ENCODE assay signal across 8 cellular contexts in genomic region chr19:2782357-2782935, GRCh38. TPM values are rescaled to one million over a fixed set of nuclear protein-coding genes. Genes with fewer than 3 reads are reported as not detected.
DNase-seq lines count a peak whose midpoint lies in the region; ATAC-seq, FAIRE-seq and TF ChIP-seq lines count a peak whose summit lies in the region.

No MANE protein-coding gene starts in this region.

- POLR2A ChIA-PET in HepG2 (lab: Yijun Ruan, JAX) = interaction anchor here (1.0 to 1.4 kb wide), 6 partner anchors 55 to 168 kb away, joined by 3 to 13 read pairs (median 6); partner anchors contain the start of genes ZNF555 and ZNF556

- peak overlapping the region; percentile 81 to 98 (median 93) for H3K4me3 ChIP-seq in HepG2 (replicated peaks in 1 of 3; ENCODE audit: insufficient read depth in 1 of 3, low read depth in 2 of 3, low read length in 3 of 3)
- peak overlapping the region; percentile 90 to 92 (median 90) for H3K4me3 ChIP-seq in thyroid gland (replicated peaks in 1 of 3)

- H3K27me3 ChIP-seq in HepG2 (ENCODE audit: control insufficient read depth in 1 of 2, insufficient read depth in 2 of 2, low read length in 2 of 2) (no peaks in the 10 kb centered on the region; a peak in 1 of 5 replicates), thyroid gland (no peaks in the 10 kb centered on the region)

- DNase-seq in activated naive CD4-positive, alpha-beta T cell treated with Interleukin-2 at 50 U/mL for 16 hours = peak; percentile 21
- no peak for DNase-seq in activated naive CD4-positive, alpha-beta T cell treated with anti-CD3 and anti-CD28 coated beads, Interleukin-2, amount 50 U/mL, for 16 hours
- no peak for DNase-seq in activated naive CD8-positive, alpha-beta T cell treated with anti-CD3 and anti-CD28 coated beads for 36 hours
- DNase-seq in HepG2 (ENCODE audit: low spot score) (no peak), thyroid gland (no peak), NCI-H2081 treated with DMSO at 0.1 percent for 48 hours (lab: John Stamatoyannopoulos, UW) (no peak), H54 (ENCODE audit: insufficient read length, low spot score) (no peak)

- TF ChIP-seq CTCF in HepG2 (CRISPR knock-in tag; IDR thresholded peaks at IDR 0.05) (no peak), thyroid gland (IDR thresholded peaks at IDR 0.05) (no peak)

- no peaks in the 10 kb centered on the region for H3K9me3 ChIP-seq in HepG2 (ENCODE audit: low read length)
- no peaks in the 10 kb centered on the region for H3K9me3 ChIP-seq in thyroid gland

- peaks cover 40% of the 10 kb centered on the region for H3K4me1 Mint-ChIP-seq in activated naive CD8-positive, alpha-beta T cell treated with anti-CD3 and anti-CD28 coated beads for 36 hours

- FAIRE-seq in HepG2 (lab: Jason Lieb, UNC) (no peak), H54 (lab: Jason Lieb, UNC) (no peak)

- H3K27me3 Mint-ChIP-seq in activated naive CD8-positive, alpha-beta T cell treated with anti-CD3 and anti-CD28 coated beads for 36 hours = no peaks in the 10 kb centered on the region

- H3K36me3 ChIP-seq in HepG2 (replicated peaks in 1 of 2; ENCODE audit: control insufficient read depth in 1 of 2, insufficient read depth in 2 of 2, low read length in 2 of 2) (peaks cover 0 to 8% of the 10 kb centered on the region in 2 experiments; a peak in 1 of 5 replicates), thyroid gland (no peaks in the 10 kb centered on the region)

- H3K36me3 Mint-ChIP-seq in activated naive CD8-positive, alpha-beta T cell treated with anti-CD3 and anti-CD28 coated beads for 36 hours = peaks cover 10% of the 10 kb centered on the region

- H4K20me1 ChIP-seq in HepG2 (ENCODE audit: insufficient read depth, low read length) = peaks cover 5% of the 10 kb centered on the region; the same call in 1 of the 2 replicates

- peak overlapping the region; percentile 90 for H3K4me2 ChIP-seq in HepG2 (ENCODE audit: low read depth, low read length)

- WGBS in HepG2 (ENCODE audit: low lambda C conversion rate) = 0% methylated on average over 16 of the region's 24 CpGs
- WGBS in thyroid gland, 2 donors = 1 to 4% methylated on average over 16 to 23 of the region's 24 CpGs

- H3K27ac ChIP-seq in HepG2 (ENCODE audit: extremely low read length, insufficient read depth, low read length) = peak overlapping the region; percentile 74
- peak overlapping the region; percentile 63 to 93 (median 83) for H3K27ac ChIP-seq in thyroid gland

- H3K4me3 Mint-ChIP-seq in activated naive CD8-positive, alpha-beta T cell treated with anti-CD3 and anti-CD28 coated beads for 36 hours = peak overlapping the region; percentile 90

- no TSS peak for BruUV-seq in HepG2 (replicated peaks; lab: Mats Ljungman, UMichigan)

- in situ Hi-C loops in HepG2 (cut with HindIII; ENCODE audit: extremely low pct_ligation_motif_present, low pct_unique_long_range_greater_than_20kb) = no loop called here

- H3K4me1 ChIP-seq in HepG2 (ENCODE audit: insufficient read depth, low read length) = peaks cover 71% of the 10 kb centered on the region
- peaks cover 48 to 50% of the 10 kb centered on the region in 2 donors for H3K4me1 ChIP-seq in thyroid gland

- no peak for ATAC-seq in HepG2
- no peak for ATAC-seq in HG03342 (IDR thresholded peaks at IDR 0.05; ENCODE audit: unreplicated experiment)

- peaks cover 73% of the 10 kb centered on the region for H3K79me2 ChIP-seq in HepG2 (ENCODE audit: insufficient read depth, low read length)

- no peaks in the 10 kb centered on the region for H3K9me3 Mint-ChIP-seq in activated naive CD8-positive, alpha-beta T cell treated with anti-CD3 and anti-CD28 coated beads for 36 hours

- peak overlapping the region; percentile 98 for H3K9ac ChIP-seq in HepG2 (ENCODE audit: insufficient read depth, low read depth, low read length)

- no peak overlapping the region for H2AFZ ChIP-seq in HepG2 (ENCODE audit: low read length)

- TF ChIP-seq POLR2A in HepG2 (IDR thresholded peaks at IDR 0.05; ENCODE audit: insufficient read depth in 1 of 2, low read depth in 2 of 2, low read length in 2 of 2) = no peak
- no peak for TF ChIP-seq POLR2A in thyroid gland (IDR thresholded peaks at IDR 0.05)
- TF ChIP-seq POLR2A in H54 (IDR thresholded peaks at IDR 0.05; ENCODE audit: low read depth, low read length) = no peak

- intact Hi-C loops in HepG2 (cut with micrococcal nuclease; ENCODE audit: unreplicated experiment) (no loop called here), thyroid gland (cut with DNase I) (no loop called here)

- no peak for TF ChIP-seq EP300 in HepG2 (IDR thresholded peaks at IDR 0.05; ENCODE audit: low read depth in 2 of 2, low read length in 2 of 2)
- TF ChIP-seq EP300 in HepG2 (CRISPR knock-in tag; IDR thresholded peaks at IDR 0.05; ENCODE audit: borderline replicate concordance) = no peak

- peak overlapping the region; percentile 80 for H3K27ac Mint-ChIP-seq in activated naive CD8-positive, alpha-beta T cell treated with anti-CD3 and anti-CD28 coated beads for 36 hours

- CTCF ChIA-PET in HepG2 (lab: Yijun Ruan, JAX; ENCODE audit: low intra/inter-chr PET ratio, low total read pairs) = no interaction called here

- TF ChIP-seq RAD21 in HepG2 (CRISPR knock-in tag; IDR thresholded peaks at IDR 0.05) = no peak

RNA-seq across cellular contexts. Expression of gene SGTA, which starts 0.6 kb away (rescaled TPM):
- total RNA-seq in activated naive CD8-positive, alpha-beta T cell treated with anti-CD3 and anti-CD28 coated beads for 36 hours = 10 to 100 TPM; 84.8 to 87.4 TPM
- 47.4 and 47.5 TPM in 2 replicates for total RNA-seq in HepG2 (2016; rRNA removed; fragmentation: Illumina TruSeq; extraction: Trizol)
- 15.4 and 15.7 TPM in 2 replicates for total RNA-seq in HepG2 (2016; cell fraction: cytosol; rRNA removed; fragmentation: Illumina TruSeq; extraction: Trizol; ENCODE audit: low read depth)
- total RNA-seq in HepG2 (2016; cell fraction: insoluble cytoplasmic fraction; rRNA removed; fragmentation: Illumina TruSeq; extraction: Trizol) = 38.4 and 51.3 TPM in 2 replicates
- 36.5 and 39.1 TPM in 2 replicates for total RNA-seq in HepG2 (2016; cell fraction: membrane; rRNA removed; fragmentation: Illumina TruSeq; extraction: Trizol)
- 22.7 and 29.7 TPM in 2 replicates for total RNA-seq in HepG2 (2016; cell fraction: nucleus; rRNA removed; fragmentation: Illumina TruSeq; extraction: Trizol)
- 43.0 and 43.9 TPM in 2 replicates for polyA plus RNA-seq in HepG2 (2011; rRNA removed)
- polyA plus RNA-seq in HepG2 (2011; cell fraction: cytosol; rRNA removed) = 36.5 and 53.7 TPM in 2 replicates
- polyA plus RNA-seq in HepG2 (2011; cell fraction: nucleus; rRNA removed) = 91.7 and 100.0 TPM in 2 replicates
- 31.5 and 46.4 TPM in 2 replicates for polyA plus RNA-seq in HepG2 (2012)
- 19.4 and 21.9 TPM in 2 replicates for polyA plus RNA-seq in HepG2 (2016; cell fraction: cytosol; fragmentation: Illumina TruSeq; extraction: Trizol; ENCODE audit: low read depth)
- polyA plus RNA-seq in HepG2 (2016; cell fraction: insoluble cytoplasmic fraction; fragmentation: Illumina TruSeq; extraction: Trizol; ENCODE audit: low read depth) = 59.1 and 69.1 TPM in 2 replicates
- 43.4 and 44.2 TPM in 2 replicates for polyA plus RNA-seq in HepG2 (2016; cell fraction: membrane; fragmentation: Illumina TruSeq; extraction: Trizol; ENCODE audit: low read depth)
- polyA plus RNA-seq in HepG2 (2016; cell fraction: nucleus; fragmentation: Illumina TruSeq; extraction: Trizol; ENCODE audit: insufficient read depth, low read depth) = 75.8 and 78.8 TPM in 2 replicates
- polyA minus RNA-seq in HepG2 (2011; rRNA and poly(A)+ RNA removed; ENCODE audit: low replicate concordance) = 33.4 and 37.8 TPM in 2 replicates
- 21.6 and 25.4 TPM in 2 replicates for polyA minus RNA-seq in HepG2 (2011; cell fraction: cytosol; rRNA and poly(A)+ RNA removed)
- polyA minus RNA-seq in HepG2 (2011; cell fraction: nucleus; rRNA and poly(A)+ RNA removed) = 12.1 and 13.1 TPM in 2 replicates
- 10 to 100 TPM; 43.4 to 86.8 (median 73.4) TPM for total RNA-seq in thyroid gland

RNA-seq across cellular contexts. Expression of gene THOP1, which starts 2.9 kb away (rescaled TPM):
- 100 to 1,000 TPM; 164 to 170 TPM for total RNA-seq in activated naive CD8-positive, alpha-beta T cell treated with anti-CD3 and anti-CD28 coated beads for 36 hours
- total RNA-seq in HepG2 (2016; rRNA removed; fragmentation: Illumina TruSeq; extraction: Trizol) (98.1 and 116 TPM in 2 replicates), thyroid gland (10 to 100 TPM; 29.7 to 79.0 (median 58.9) TPM)
- total RNA-seq in HepG2 (2016; cell fraction: cytosol; rRNA removed; fragmentation: Illumina TruSeq; extraction: Trizol; ENCODE audit: low read depth) = 12.3 and 13.1 TPM in 2 replicates
- 83.9 and 120 TPM in 2 replicates for total RNA-seq in HepG2 (2016; cell fraction: insoluble cytoplasmic fraction; rRNA removed; fragmentation: Illumina TruSeq; extraction: Trizol)
- total RNA-seq in HepG2 (2016; cell fraction: membrane; rRNA removed; fragmentation: Illumina TruSeq; extraction: Trizol) = 35.7 and 37.5 TPM in 2 replicates
- 71.2 and 83.7 TPM in 2 replicates for total RNA-seq in HepG2 (2016; cell fraction: nucleus; rRNA removed; fragmentation: Illumina TruSeq; extraction: Trizol)
- polyA plus RNA-seq in HepG2 (2011; rRNA removed) = 74.4 and 81.4 TPM in 2 replicates
- polyA plus RNA-seq in HepG2 (2011; cell fraction: cytosol; rRNA removed) = 50.2 and 88.6 TPM in 2 replicates
- polyA plus RNA-seq in HepG2 (2011; cell fraction: nucleus; rRNA removed) = 183 and 242 TPM in 2 replicates
- polyA plus RNA-seq in HepG2 (2012) = 41.9 and 45.1 TPM in 2 replicates
- polyA plus RNA-seq in HepG2 (2016; cell fraction: cytosol; fragmentation: Illumina TruSeq; extraction: Trizol; ENCODE audit: low read depth) = 9.6 TPM in 2 replicates
- 69.9 and 92.7 TPM in 2 replicates for polyA plus RNA-seq in HepG2 (2016; cell fraction: insoluble cytoplasmic fraction; fragmentation: Illumina TruSeq; extraction: Trizol; ENCODE audit: low read depth)
- polyA plus RNA-seq in HepG2 (2016; cell fraction: membrane; fragmentation: Illumina TruSeq; extraction: Trizol; ENCODE audit: low read depth) = 20.1 and 20.4 TPM in 2 replicates
- polyA plus RNA-seq in HepG2 (2016; cell fraction: nucleus; fragmentation: Illumina TruSeq; extraction: Trizol; ENCODE audit: insufficient read depth, low read depth) = 159 and 175 TPM in 2 replicates
- polyA minus RNA-seq in HepG2 (2011; rRNA and poly(A)+ RNA removed; ENCODE audit: low replicate concordance) = 118 and 211 TPM in 2 replicates
- 39.9 and 51.4 TPM in 2 replicates for polyA minus RNA-seq in HepG2 (2011; cell fraction: cytosol; rRNA and poly(A)+ RNA removed)
- polyA minus RNA-seq in HepG2 (2011; cell fraction: nucleus; rRNA and poly(A)+ RNA removed) = 26.3 and 32.6 TPM in 2 replicates

RNA-seq across cellular contexts. Expression of gene ZNF554, which starts 37.2 kb away (rescaled TPM):
- total RNA-seq in activated naive CD8-positive, alpha-beta T cell treated with anti-CD3 and anti-CD28 coated beads for 36 hours = 1 to 10 TPM; 1.2 to 1.3 TPM
- total RNA-seq in HepG2 (2016; rRNA removed; fragmentation: Illumina TruSeq; extraction: Trizol) = 2.7 and 3.0 TPM in 2 replicates
- 0.88 and 1.3 TPM in 2 replicates for total RNA-seq in HepG2 (2016; cell fraction: cytosol; rRNA removed; fragmentation: Illumina TruSeq; extraction: Trizol; ENCODE audit: low read depth)
- total RNA-seq in HepG2 (2016; cell fraction: insoluble cytoplasmic fraction; rRNA removed; fragmentation: Illumina TruSeq; extraction: Trizol) = 2.8 and 2.9 TPM in 2 replicates
- 2.2 and 2.7 TPM in 2 replicates for total RNA-seq in HepG2 (2016; cell fraction: membrane; rRNA removed; fragmentation: Illumina TruSeq; extraction: Trizol)
- total RNA-seq in HepG2 (2016; cell fraction: nucleus; rRNA removed; fragmentation: Illumina TruSeq; extraction: Trizol) = 2.4 and 2.6 TPM in 2 replicates
- 2.2 and 2.4 TPM in 2 replicates for polyA plus RNA-seq in HepG2 (2011; rRNA removed)
- polyA plus RNA-seq in HepG2 (2011; cell fraction: cytosol; rRNA removed) = 1.0 and 1.8 TPM in 2 replicates
- polyA plus RNA-seq in HepG2 (2011; cell fraction: nucleus; rRNA removed) = 2.7 and 4.3 TPM in 2 replicates
- 2.4 and 2.5 TPM in 2 replicates for polyA plus RNA-seq in HepG2 (2012)
- 0.44 and 0.53 TPM in 2 replicates for polyA plus RNA-seq in HepG2 (2016; cell fraction: cytosol; fragmentation: Illumina TruSeq; extraction: Trizol; ENCODE audit: low read depth)
- polyA plus RNA-seq in HepG2 (2016; cell fraction: insoluble cytoplasmic fraction; fragmentation: Illumina TruSeq; extraction: Trizol; ENCODE audit: low read depth) = 1.6 and 1.8 TPM in 2 replicates
- 1.1 and 1.3 TPM in 2 replicates for polyA plus RNA-seq in HepG2 (2016; cell fraction: membrane; fragmentation: Illumina TruSeq; extraction: Trizol; ENCODE audit: low read depth)
- polyA plus RNA-seq in HepG2 (2016; cell fraction: nucleus; fragmentation: Illumina TruSeq; extraction: Trizol; ENCODE audit: insufficient read depth, low read depth) = 4.4 and 5.6 TPM in 2 replicates
- 1.1 and 2.6 TPM in 2 replicates for polyA minus RNA-seq in HepG2 (2011; rRNA and poly(A)+ RNA removed; ENCODE audit: low replicate concordance)
- 1.5 and 1.6 TPM in 2 replicates for polyA minus RNA-seq in HepG2 (2011; cell fraction: cytosol; rRNA and poly(A)+ RNA removed)
- polyA minus RNA-seq in HepG2 (2011; cell fraction: nucleus; rRNA and poly(A)+ RNA removed) = 1.8 and 2.6 TPM in 2 replicates
- total RNA-seq in thyroid gland = 1 to 10 TPM; 4.9 to 9.2 (median 6.2) TPM

RNA-seq across cellular contexts. Expression of gene SLC39A3, which starts 42.6 kb away (rescaled TPM):
- total RNA-seq in activated naive CD8-positive, alpha-beta T cell treated with anti-CD3 and anti-CD28 coated beads for 36 hours = 10 to 100 TPM; 50.5 to 52.1 TPM
- total RNA-seq in HepG2 (2016; rRNA removed; fragmentation: Illumina TruSeq; extraction: Trizol) (25.0 and 41.6 TPM in 2 replicates), thyroid gland (10 to 100 TPM; 21.7 to 52.2 (median 31.4) TPM)
- total RNA-seq in HepG2 (2016; cell fraction: cytosol; rRNA removed; fragmentation: Illumina TruSeq; extraction: Trizol; ENCODE audit: low read depth) = 28.6 and 43.2 TPM in 2 replicates
- 19.6 and 44.5 TPM in 2 replicates for total RNA-seq in HepG2 (2016; cell fraction: insoluble cytoplasmic fraction; rRNA removed; fragmentation: Illumina TruSeq; extraction: Trizol)
- 45.1 and 60.0 TPM in 2 replicates for total RNA-seq in HepG2 (2016; cell fraction: membrane; rRNA removed; fragmentation: Illumina TruSeq; extraction: Trizol)
- total RNA-seq in HepG2 (2016; cell fraction: nucleus; rRNA removed; fragmentation: Illumina TruSeq; extraction: Trizol) = 30.3 and 32.7 TPM in 2 replicates
- 33.6 and 34.2 TPM in 2 replicates for polyA plus RNA-seq in HepG2 (2011; rRNA removed)
- polyA plus RNA-seq in HepG2 (2011; cell fraction: cytosol; rRNA removed) = 39.9 and 48.2 TPM in 2 replicates
- polyA plus RNA-seq in HepG2 (2011; cell fraction: nucleus; rRNA removed) = 22.1 and 24.0 TPM in 2 replicates
- polyA plus RNA-seq in HepG2 (2012) = 18.4 and 30.9 TPM in 2 replicates
- polyA plus RNA-seq in HepG2 (2016; cell fraction: cytosol; fragmentation: Illumina TruSeq; extraction: Trizol; ENCODE audit: low read depth) = 41.4 and 52.9 TPM in 2 replicates
- 27.9 and 37.1 TPM in 2 replicates for polyA plus RNA-seq in HepG2 (2016; cell fraction: insoluble cytoplasmic fraction; fragmentation: Illumina TruSeq; extraction: Trizol; ENCODE audit: low read depth)
- polyA plus RNA-seq in HepG2 (2016; cell fraction: membrane; fragmentation: Illumina TruSeq; extraction: Trizol; ENCODE audit: low read depth) = 50.5 and 57.8 TPM in 2 replicates
- polyA plus RNA-seq in HepG2 (2016; cell fraction: nucleus; fragmentation: Illumina TruSeq; extraction: Trizol; ENCODE audit: insufficient read depth, low read depth) = 65.1 and 70.7 TPM in 2 replicates
- 38.4 and 71.1 TPM in 2 replicates for polyA minus RNA-seq in HepG2 (2011; rRNA and poly(A)+ RNA removed; ENCODE audit: low replicate concordance)
- 13.8 and 15.1 TPM in 2 replicates for polyA minus RNA-seq in HepG2 (2011; cell fraction: cytosol; rRNA and poly(A)+ RNA removed)
- 8.5 and 9.3 TPM in 2 replicates for polyA minus RNA-seq in HepG2 (2011; cell fraction: nucleus; rRNA and poly(A)+ RNA removed)

RNA-seq across cellular contexts. Expression of gene ZNF555, which starts 58.8 kb away (rescaled TPM):
- 1 to 10 TPM; 1.5 to 1.9 TPM for total RNA-seq in activated naive CD8-positive, alpha-beta T cell treated with anti-CD3 and anti-CD28 coated beads for 36 hours
- 8.0 and 12.4 TPM in 2 replicates for total RNA-seq in HepG2 (2016; rRNA removed; fragmentation: Illumina TruSeq; extraction: Trizol)
- total RNA-seq in HepG2 (2016; cell fraction: cytosol; rRNA removed; fragmentation: Illumina TruSeq; extraction: Trizol; ENCODE audit: low read depth) = 1.8 and 2.9 TPM in 2 replicates
- total RNA-seq in HepG2 (2016; cell fraction: insoluble cytoplasmic fraction; rRNA removed; fragmentation: Illumina TruSeq; extraction: Trizol) = 6.5 and 12.2 TPM in 2 replicates
- 4.5 and 6.1 TPM in 2 replicates for total RNA-seq in HepG2 (2016; cell fraction: membrane; rRNA removed; fragmentation: Illumina TruSeq; extraction: Trizol)
- total RNA-seq in HepG2 (2016; cell fraction: nucleus; rRNA removed; fragmentation: Illumina TruSeq; extraction: Trizol) = 4.7 and 5.1 TPM in 2 replicates
- 5.0 and 5.3 TPM in 2 replicates for polyA plus RNA-seq in HepG2 (2011; rRNA removed)
- polyA plus RNA-seq in HepG2 (2011; cell fraction: cytosol; rRNA removed) = 2.4 and 3.9 TPM in 2 replicates
- polyA plus RNA-seq in HepG2 (2011; cell fraction: nucleus; rRNA removed) = 2.1 and 4.1 TPM in 2 replicates
- polyA plus RNA-seq in HepG2 (2012) = 5.6 and 6.0 TPM in 2 replicates
- 0.28 and 0.34 TPM in 2 replicates for polyA plus RNA-seq in HepG2 (2016; cell fraction: cytosol; fragmentation: Illumina TruSeq; extraction: Trizol; ENCODE audit: low read depth)
- 5.3 and 5.9 TPM in 2 replicates for polyA plus RNA-seq in HepG2 (2016; cell fraction: insoluble cytoplasmic fraction; fragmentation: Illumina TruSeq; extraction: Trizol; ENCODE audit: low read depth)
- 0.68 and 1.1 TPM in 2 replicates for polyA plus RNA-seq in HepG2 (2016; cell fraction: membrane; fragmentation: Illumina TruSeq; extraction: Trizol; ENCODE audit: low read depth)
- 4.9 and 5.6 TPM in 2 replicates for polyA plus RNA-seq in HepG2 (2016; cell fraction: nucleus; fragmentation: Illumina TruSeq; extraction: Trizol; ENCODE audit: insufficient read depth, low read depth)
- 1.3 and 4.9 TPM in 2 replicates for polyA minus RNA-seq in HepG2 (2011; rRNA and poly(A)+ RNA removed; ENCODE audit: low replicate concordance)
- 6.2 and 10.6 TPM in 2 replicates for polyA minus RNA-seq in HepG2 (2011; cell fraction: cytosol; rRNA and poly(A)+ RNA removed)
- 7.2 and 13.2 TPM in 2 replicates for polyA minus RNA-seq in HepG2 (2011; cell fraction: nucleus; rRNA and poly(A)+ RNA removed)
- 10 to 100 TPM in 1 of 4 donors, 1 to 10 TPM in 3; 8.7 to 10.2 (median 9.5) TPM for total RNA-seq in thyroid gland
